2 cellular contexts compared by ENCODE assay signal in the genomic region with DNA sequence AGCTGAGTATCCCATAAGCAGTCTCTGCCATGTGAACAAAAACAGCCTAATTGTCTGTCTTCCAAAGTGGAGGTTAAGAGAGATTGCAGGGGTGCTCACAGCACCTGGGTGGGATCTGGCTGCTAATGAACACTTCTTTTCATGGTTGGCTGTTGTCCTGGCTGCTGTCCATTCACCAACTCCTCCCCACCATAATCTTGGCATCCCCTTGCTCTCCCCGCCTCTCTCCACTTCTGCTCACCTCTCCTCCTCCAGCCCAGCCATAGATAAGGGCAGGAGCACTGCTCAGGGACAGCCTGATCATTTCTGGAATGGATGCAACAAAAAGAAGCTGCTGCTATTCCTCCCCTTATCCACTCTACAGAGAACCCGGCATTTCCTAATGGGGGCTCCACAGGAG.
TF ChIP-seq lines count a peak whose summit lies in the region.

No MANE protein-coding gene starts in this region.

TF ChIP-seq in GM23338, 12 proteins besides CTCF, POLR2A, EP300 and RAD21:
- no peak for TF ChIP-seq EZH2phosphoT487 (IDR thresholded peaks at IDR 0.05; ENCODE audit: unreplicated experiment)
- TF ChIP-seq, protein P1, sequence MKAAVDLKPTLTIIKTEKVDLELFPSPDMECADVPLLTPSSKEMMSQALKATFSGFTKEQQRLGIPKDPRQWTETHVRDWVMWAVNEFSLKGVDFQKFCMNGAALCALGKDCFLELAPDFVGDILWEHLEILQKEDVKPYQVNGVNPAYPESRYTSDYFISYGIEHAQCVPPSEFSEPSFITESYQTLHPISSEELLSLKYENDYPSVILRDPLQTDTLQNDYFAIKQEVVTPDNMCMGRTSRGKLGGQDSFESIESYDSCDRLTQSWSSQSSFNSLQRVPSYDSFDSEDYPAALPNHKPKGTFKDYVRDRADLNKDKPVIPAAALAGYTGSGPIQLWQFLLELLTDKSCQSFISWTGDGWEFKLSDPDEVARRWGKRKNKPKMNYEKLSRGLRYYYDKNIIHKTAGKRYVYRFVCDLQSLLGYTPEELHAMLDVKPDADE (IDR thresholded peaks at IDR 0.05) = no peak
- no peak for TF ChIP-seq NANOG (IDR thresholded peaks at IDR 0.05; ENCODE audit: borderline replicate concordance)
- no peak for TF ChIP-seq ZNF462 (CRISPR knock-in tag; IDR thresholded peaks at IDR 0.05)
- no peak for TF ChIP-seq ZNF331 (CRISPR knock-in tag; IDR thresholded peaks at IDR 0.05; ENCODE audit: low read depth)
- no peak for TF ChIP-seq ZNF114 (CRISPR knock-in tag; IDR thresholded peaks at IDR 0.05)
- TF ChIP-seq POLR2AphosphoS5 (IDR thresholded peaks at IDR 0.05; ENCODE audit: low read depth) = no peak
- TF ChIP-seq EZH2 (IDR thresholded peaks at IDR 0.05; ENCODE audit: low read depth, unreplicated experiment) = no peak
- TF ChIP-seq CREB1 (CRISPR knock-in tag; IDR thresholded peaks at IDR 0.05; ENCODE audit: low read depth) = no peak
- TF ChIP-seq, protein P2, sequence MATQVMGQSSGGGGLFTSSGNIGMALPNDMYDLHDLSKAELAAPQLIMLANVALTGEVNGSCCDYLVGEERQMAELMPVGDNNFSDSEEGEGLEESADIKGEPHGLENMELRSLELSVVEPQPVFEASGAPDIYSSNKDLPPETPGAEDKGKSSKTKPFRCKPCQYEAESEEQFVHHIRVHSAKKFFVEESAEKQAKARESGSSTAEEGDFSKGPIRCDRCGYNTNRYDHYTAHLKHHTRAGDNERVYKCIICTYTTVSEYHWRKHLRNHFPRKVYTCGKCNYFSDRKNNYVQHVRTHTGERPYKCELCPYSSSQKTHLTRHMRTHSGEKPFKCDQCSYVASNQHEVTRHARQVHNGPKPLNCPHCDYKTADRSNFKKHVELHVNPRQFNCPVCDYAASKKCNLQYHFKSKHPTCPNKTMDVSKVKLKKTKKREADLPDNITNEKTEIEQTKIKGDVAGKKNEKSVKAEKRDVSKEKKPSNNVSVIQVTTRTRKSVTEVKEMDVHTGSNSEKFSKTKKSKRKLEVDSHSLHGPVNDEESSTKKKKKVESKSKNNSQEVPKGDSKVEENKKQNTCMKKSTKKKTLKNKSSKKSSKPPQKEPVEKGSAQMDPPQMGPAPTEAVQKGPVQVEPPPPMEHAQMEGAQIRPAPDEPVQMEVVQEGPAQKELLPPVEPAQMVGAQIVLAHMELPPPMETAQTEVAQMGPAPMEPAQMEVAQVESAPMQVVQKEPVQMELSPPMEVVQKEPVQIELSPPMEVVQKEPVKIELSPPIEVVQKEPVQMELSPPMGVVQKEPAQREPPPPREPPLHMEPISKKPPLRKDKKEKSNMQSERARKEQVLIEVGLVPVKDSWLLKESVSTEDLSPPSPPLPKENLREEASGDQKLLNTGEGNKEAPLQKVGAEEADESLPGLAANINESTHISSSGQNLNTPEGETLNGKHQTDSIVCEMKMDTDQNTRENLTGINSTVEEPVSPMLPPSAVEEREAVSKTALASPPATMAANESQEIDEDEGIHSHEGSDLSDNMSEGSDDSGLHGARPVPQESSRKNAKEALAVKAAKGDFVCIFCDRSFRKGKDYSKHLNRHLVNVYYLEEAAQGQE (IDR thresholded peaks at IDR 0.05; ENCODE audit: unreplicated experiment) = no peak

TF ChIP-seq in H1, 55 proteins besides CTCF, POLR2A, EP300 and RAD21:
- TF ChIP-seq MAX (IDR thresholded peaks at IDR 0.05) = no peak
- no peak for TF ChIP-seq BRCA1 (IDR thresholded peaks at IDR 0.05; ENCODE audit: low read depth, low read length)
- no peak for TF ChIP-seq CTBP2 (IDR thresholded peaks at IDR 0.05; ENCODE audit: borderline replicate concordance, insufficient read depth, insufficient read length, low read length)
- TF ChIP-seq, protein P3, sequence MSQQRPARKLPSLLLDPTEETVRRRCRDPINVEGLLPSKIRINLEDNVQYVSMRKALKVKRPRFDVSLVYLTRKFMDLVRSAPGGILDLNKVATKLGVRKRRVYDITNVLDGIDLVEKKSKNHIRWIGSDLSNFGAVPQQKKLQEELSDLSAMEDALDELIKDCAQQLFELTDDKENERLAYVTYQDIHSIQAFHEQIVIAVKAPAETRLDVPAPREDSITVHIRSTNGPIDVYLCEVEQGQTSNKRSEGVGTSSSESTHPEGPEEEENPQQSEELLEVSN (IDR thresholded peaks at IDR 0.05) = no peak
